Comparison of ENCODE assay signal across 8 cellular contexts in genomic region chrX:7083468-7084396, GRCh38.
DNase-seq lines count a peak whose midpoint lies in the region; ATAC-seq, FAIRE-seq and TF ChIP-seq lines count a peak whose summit lies in the region.

No MANE protein-coding gene starts in this region.

- no peaks in the 10 kb centered on the region for H3K36me3 ChIP-seq in CD4-positive, CD25-positive, alpha-beta regulatory T cell (ENCODE audit: control insufficient read depth, insufficient read depth, low read length)
- H3K36me3 ChIP-seq in pancreas (peaks cover 0 to 5% (median 0%) of the 10 kb centered on the region in 3 donors), HAP-1 (replicated peaks) (no peaks in the 10 kb centered on the region)

- 87 to 89% methylated on average over 21 of the region's 21 CpGs for WGBS in pancreas, 2 donors

- CTCF ChIA-PET in MCF 10A (lab: Yijun Ruan, JAX): interaction anchor here (1.0 kb wide), 2 partner anchors 7 to 63 kb away, joined by 3 to 4 read pairs; no protein-coding TSS in a partner anchor

- peak; percentile 16 to 83 (median 41) for DNase-seq in CD4-positive, CD25-positive, alpha-beta regulatory T cell
- peak; percentile 59 for DNase-seq in T-helper 22 cell (ENCODE audit: low read depth)
- DNase-seq in MCF 10A (ENCODE audit: unreplicated experiment): peak; percentile 96
- DNase-seq in pancreas: no peak
- no peak for DNase-seq in KG1 (lab: John Stamatoyannopoulos, UW)
- no peak for DNase-seq in HAP-1 (ENCODE audit: low spot score in 2 of 2)

- H3K27ac ChIP-seq in CD4-positive, CD25-positive, alpha-beta regulatory T cell (ENCODE audit: insufficient read depth, low read length, poor library complexity, severe bottlenecking): peak overlapping the region; percentile 49
- H3K27ac ChIP-seq in pancreas: no peak overlapping the region

- peaks cover 21% of the 10 kb centered on the region for H3K4me1 ChIP-seq in CD4-positive, CD25-positive, alpha-beta regulatory T cell (ENCODE audit: control insufficient read depth, insufficient read depth, low read length, poor library complexity, severe bottlenecking)
- H3K4me1 ChIP-seq in pancreas: no peaks in the 10 kb centered on the region
- no peaks in the 10 kb centered on the region for H3K4me1 ChIP-seq in HAP-1

- no peaks in the 10 kb centered on the region for H3K27me3 ChIP-seq in CD4-positive, CD25-positive, alpha-beta regulatory T cell (ENCODE audit: control insufficient read depth, insufficient read depth, low read length)
- no peaks in the 10 kb centered on the region for H3K27me3 ChIP-seq in pancreas
- no peaks in the 10 kb centered on the region for H3K27me3 ChIP-seq in HAP-1 (ENCODE audit: low read depth)

- peak; percentile 76 to 84 for ATAC-seq in CD4-positive, CD25-positive, alpha-beta regulatory T cell (ENCODE audit: low read depth in 2 of 2)
- ATAC-seq in GM19463 (IDR thresholded peaks at IDR 0.05; ENCODE audit: unreplicated experiment) (peak; percentile 79), HG03558 (IDR thresholded peaks at IDR 0.05; ENCODE audit: extremely low read depth, unreplicated experiment) (peak; percentile 90), pancreas (peak in 3 of 4 donors; percentile 29 to 68 (median 55))

- POLR2A ChIA-PET in MCF 10A (lab: Yijun Ruan, JAX): interaction anchor here (1.0 kb wide), 1 partner anchor 63 kb away, joined by 3 read pairs; no protein-coding TSS in a partner anchor

- H3K4me1 Mint-ChIP-seq in CD4-positive, CD25-positive, alpha-beta regulatory T cell: peaks cover 16 to 71% (median 29%) of the 10 kb centered on the region in 4 donors
- H3K4me1 Mint-ChIP-seq in MCF 10A (ENCODE audit: insufficient read depth, unreplicated experiment): peaks cover 17% of the 10 kb centered on the region

- peaks cover 6% of the 10 kb centered on the region for H3K36me3 Mint-ChIP-seq in CD4-positive, CD25-positive, alpha-beta regulatory T cell
- peaks cover 17% of the 10 kb centered on the region for H3K36me3 Mint-ChIP-seq in MCF 10A (ENCODE audit: insufficient read depth, unreplicated experiment)

- TF ChIP-seq CTCF in MCF 10A (IDR thresholded peaks at IDR 0.05; ENCODE audit: unreplicated experiment) (no peak), pancreas (IDR thresholded peaks at IDR 0.05) (no peak)

- intact Hi-C loops in MCF 10A (cut with micrococcal nuclease) (no loop called here), pancreas (cut with DNase I) (no loop called here)

- no peaks in the 10 kb centered on the region for H3K9me3 Mint-ChIP-seq in CD4-positive, CD25-positive, alpha-beta regulatory T cell
- no peaks in the 10 kb centered on the region for H3K9me3 Mint-ChIP-seq in MCF 10A (ENCODE audit: unreplicated experiment)

- FAIRE-seq in pancreas (lab: Jason Lieb, UNC): no peak

- in situ Hi-C loops in HAP-1 (cut with MboI; ENCODE audit: low sequenced_read_pairs): no loop called here

- BruUV-seq in MCF 10A (replicated peaks; lab: Mats Ljungman, UMichigan): no TSS peak

- peak overlapping the region; percentile 41 for H3K4me3 ChIP-seq in CD4-positive, CD25-positive, alpha-beta regulatory T cell (ENCODE audit: low read depth, low read length)
- H3K4me3 ChIP-seq in pancreas (no peak overlapping the region), HAP-1 (no peak overlapping the region)

- H3K27ac Mint-ChIP-seq in CD4-positive, CD25-positive, alpha-beta regulatory T cell: peak overlapping the region; percentile 78 to 83 (median 83)
- H3K27ac Mint-ChIP-seq in MCF 10A (ENCODE audit: low read depth, unreplicated experiment): peak overlapping the region; percentile 61

- H3K27me3 Mint-ChIP-seq in CD4-positive, CD25-positive, alpha-beta regulatory T cell: no peaks in the 10 kb centered on the region
- no peaks in the 10 kb centered on the region for H3K27me3 Mint-ChIP-seq in MCF 10A (ENCODE audit: insufficient read depth, unreplicated experiment)

- H3K4me3 Mint-ChIP-seq in CD4-positive, CD25-positive, alpha-beta regulatory T cell: peak overlapping the region; percentile 52 to 86 (median 76)
- H3K4me3 Mint-ChIP-seq in MCF 10A (ENCODE audit: unreplicated experiment): peak overlapping the region; percentile 45

- no peaks in the 10 kb centered on the region for H3K9me3 ChIP-seq in CD4-positive, CD25-positive, alpha-beta regulatory T cell (ENCODE audit: control insufficient read depth in 2 of 2, low read length in 2 of 2)
- H3K9me3 ChIP-seq in pancreas: no peaks in the 10 kb centered on the region
- H3K9me3 ChIP-seq in HAP-1: no peaks in the 10 kb centered on the region

Comparison
In these comparisons a context has a peak if more than half of its experiments do, and no peak if none do; other contexts are left out.
1. DNase-seq: peak in CD4-positive, CD25-positive, alpha-beta regulatory T cell (3 of 3), T-helper 22 cell (single experiment) and MCF 10A (single experiment); none in pancreas (0 of 6), KG1 (single experiment) and HAP-1 (0 of 2).
2. Peak in every context shown above with its lines, with median percentiles within 50 percentile points of each other: ATAC-seq.